ENCODE assay signal across 15 cellular contexts in the genomic region with DNA sequence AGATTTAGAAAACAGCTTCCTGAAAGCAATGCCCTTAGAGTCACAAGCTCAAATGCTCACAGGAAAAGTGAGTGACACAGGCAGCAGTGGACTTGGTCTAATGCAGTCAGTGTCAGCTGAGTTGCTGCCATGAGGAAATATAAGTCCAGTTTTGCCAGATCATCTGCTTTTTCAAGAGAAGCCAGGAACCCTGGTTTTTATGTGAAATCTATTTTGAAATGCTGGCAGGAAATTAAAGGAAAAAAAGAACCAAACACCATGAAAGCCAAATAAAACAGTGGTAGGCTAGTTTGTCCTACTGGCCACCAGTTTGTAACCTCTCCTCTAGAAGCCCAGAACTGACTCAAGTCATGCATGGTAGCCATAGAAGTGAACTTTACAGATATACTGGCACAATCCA.
DNase-seq lines count a peak whose midpoint lies in the region; TF ChIP-seq lines count a peak whose summit lies in the region.
"Had no signal": no experiment of that assay in that cellular context is flagged by ENCODE, and none has a peak within 500 bp of the region (broad histone marks: within the 10 kb centered on the region; RNA-seq: fewer than 3 reads in every experiment).

No MANE protein-coding gene starts in this region.

- H3K9ac ChIP-seq in mammary epithelial cell (ENCODE audit: insufficient read depth, low read length), result no peak overlapping the region
- H3K9ac ChIP-seq: GM23248 had no signal

- no peak overlapping the region for H2AFZ ChIP-seq in mammary epithelial cell (ENCODE audit: low read depth, low read length)
- H2AFZ ChIP-seq in osteoblast (ENCODE audit: low read length), result no peak overlapping the region
- H2AFZ ChIP-seq: GM23248 had no signal

- TF ChIP-seq CTCF in MCF 10A (IDR thresholded peaks at IDR 0.05; ENCODE audit: unreplicated experiment) (no peak), mammary epithelial cell (conservative IDR thresholded peaks at IDR 0.05 in 1 of 2, IDR thresholded peaks at IDR 0.05 in 1 of 2; ENCODE audit: extremely low read depth in 1 of 2, insufficient read depth in 1 of 2, low read depth in 1 of 2, low read length in 2 of 2) (no peak), fibroblast of the aortic adventitia (IDR thresholded peaks at IDR 0.05; ENCODE audit: insufficient read depth, low read length) (no peak), osteoblast (IDR thresholded peaks at IDR 0.05; ENCODE audit: extremely low read depth, low read depth, low read length) (no peak), uterus (IDR thresholded peaks at IDR 0.05) (no peak)

- peaks cover 9% of the 10 kb centered on the region for H3K36me3 Mint-ChIP-seq in MCF 10A (ENCODE audit: insufficient read depth, unreplicated experiment)

- H3K4me2 ChIP-seq in mammary epithelial cell (ENCODE audit: insufficient read depth, low read depth, low read length) (no peak overlapping the region), osteoblast (ENCODE audit: insufficient read depth, low read length) (no peak overlapping the region)
- H3K4me2 ChIP-seq: A549 had no signal

- dilution Hi-C loops in mammary epithelial cell (cut with HindIII; ENCODE audit: low sequenced_read_pairs), result no loop called here

- H3K27me3 ChIP-seq in mammary epithelial cell (ENCODE audit: insufficient read depth, low read length) (no peaks in the 10 kb centered on the region), osteoblast (ENCODE audit: insufficient read depth, low read length) (no peaks in the 10 kb centered on the region), uterus (no peaks in the 10 kb centered on the region)
- H3K27me3 ChIP-seq: dorsolateral prefrontal cortex had no signal

- peak; percentile 15 for DNase-seq in MCF 10A (ENCODE audit: unreplicated experiment)
- no peak for DNase-seq in mammary epithelial cell
- peak; percentile 65 for DNase-seq in fibroblast of the aortic adventitia (ENCODE audit: low read depth)
- no peak for DNase-seq in osteoblast (ENCODE audit: insufficient read length, low spot score, missing footprints)
- no peak for DNase-seq in uterus
- no peak for DNase-seq in amygdala (lab: John Stamatoyannopoulos, UW)
- DNase-seq in H4 (ENCODE audit: low spot score), result no peak
- no peak for DNase-seq in SKM-1 treated with dmso at 0.1 percent for 144 hours (lab: John Stamatoyannopoulos, UW; ENCODE audit: unreplicated experiment)
- DNase-seq: activated CD4-positive, CD25-positive, alpha-beta regulatory T cell treated with anti-CD3 and anti-CD28 coated beads, Interleukin-2, amount 50 U/mL, for 72 hours; activated gamma-delta T cell treated with Interleukin-2 at 50 U/mL for 16 hours; dorsolateral prefrontal cortex; GM23248; NCI-H226; nucleus accumbens had no signal

- H3K36me3 ChIP-seq in mammary epithelial cell (ENCODE audit: insufficient read depth, low read length), result no peaks in the 10 kb centered on the region
- H3K36me3 ChIP-seq in osteoblast (ENCODE audit: insufficient read depth, low read length), result no peaks in the 10 kb centered on the region
- H3K36me3 ChIP-seq in uterus, result no peaks in the 10 kb centered on the region

- in situ Hi-C loops in mammary epithelial cell (cut with MboI; ENCODE audit: low sequenced_read_pairs in 2 of 2), result loop anchor here (10.0 kb wide), 5 partner anchors 522 to 662 kb away; no protein-coding TSS in a partner anchor

- H3K4me3 ChIP-seq in mammary epithelial cell (replicated peaks in 1 of 3; ENCODE audit: insufficient read depth in 1 of 3, low read depth in 2 of 3, low read length in 3 of 3), result no peak overlapping the region
- no peak overlapping the region for H3K4me3 ChIP-seq in fibroblast of the aortic adventitia (ENCODE audit: low read depth, low read length)
- no peak overlapping the region for H3K4me3 ChIP-seq in osteoblast (ENCODE audit: insufficient read depth, low read length)
- no peak overlapping the region for H3K4me3 ChIP-seq in uterus
- H3K4me3 ChIP-seq: A549, dorsolateral prefrontal cortex, GM23248 had no signal

- BruUV-seq in MCF 10A (replicated peaks; lab: Mats Ljungman, UMichigan) (no TSS peak), mammary epithelial cell (replicated peaks; lab: Mats Ljungman, UMichigan) (no TSS peak)

- H3K4me3 Mint-ChIP-seq in MCF 10A (ENCODE audit: unreplicated experiment), result no peak overlapping the region

- CTCF ChIA-PET in MCF 10A (lab: Yijun Ruan, JAX) (interaction anchor here (1.0 to 4.2 kb wide), 7 partner anchors 55 to 658 kb away, joined by 3 to 56 read pairs (median 15); a partner anchor contains a TSS), mammary epithelial cell (lab: Charles Lee; ENCODE audit: low non-redundant PET) (no interaction called here)

- no peak overlapping the region for H3K27ac ChIP-seq in mammary epithelial cell (ENCODE audit: insufficient read depth, low read depth, low read length)
- peak overlapping the region; percentile 25 for H3K27ac ChIP-seq in osteoblast (ENCODE audit: low read depth, low read length)
- H3K27ac ChIP-seq in uterus, result peak overlapping the region; percentile 54 to 62
- H3K27ac ChIP-seq: A549, GM23248 had no signal

- peaks cover 18% of the 10 kb centered on the region for H3K4me1 ChIP-seq in mammary epithelial cell (ENCODE audit: insufficient read depth, low read length)
- H3K4me1 ChIP-seq in osteoblast (ENCODE audit: insufficient read depth, low read length), result peaks cover 8% of the 10 kb centered on the region
- H3K4me1 ChIP-seq in uterus, result peaks cover 0 to 6% of the 10 kb centered on the region in 2 donors

- H3K27me3 Mint-ChIP-seq in MCF 10A (ENCODE audit: insufficient read depth, unreplicated experiment), result no peaks in the 10 kb centered on the region

- H3K9me3 ChIP-seq in mammary epithelial cell (replicated peaks; ENCODE audit: insufficient read depth, low read length) (no peaks in the 10 kb centered on the region), osteoblast (ENCODE audit: low read depth, low read length) (no peaks in the 10 kb centered on the region), uterus (no peaks in the 10 kb centered on the region)
- H3K9me3 ChIP-seq: A549 had no signal

- intact Hi-C loops in MCF 10A (cut with micrococcal nuclease) (loop anchor here (10.0 kb wide), 1 partner anchor 512 kb away; no protein-coding TSS in a partner anchor), mammary epithelial cell (cut with micrococcal nuclease) (no loop called here), uterus (cut with DNase I; ENCODE audit: low total_unique reads) (loop anchor here (10.0 kb wide), 2 partner anchors 262 to 532 kb away; a partner anchor contains a TSS)

- no peaks in the 10 kb centered on the region for H3K79me2 ChIP-seq in mammary epithelial cell (ENCODE audit: insufficient read depth, low read length)
- no peaks in the 10 kb centered on the region for H3K79me2 ChIP-seq in osteoblast (ENCODE audit: insufficient read depth, low read length)

- no peaks in the 10 kb centered on the region for H4K20me1 ChIP-seq in mammary epithelial cell (ENCODE audit: insufficient read depth, low read length)
- no peaks in the 10 kb centered on the region for H4K20me1 ChIP-seq in osteoblast (ENCODE audit: insufficient read depth, low read length)

- TF ChIP-seq POLR2A in uterus (IDR thresholded peaks at IDR 0.05), result no peak

- peaks cover 39% of the 10 kb centered on the region for H3K4me1 Mint-ChIP-seq in MCF 10A (ENCODE audit: insufficient read depth, unreplicated experiment)

- H3K9me3 Mint-ChIP-seq in MCF 10A (ENCODE audit: unreplicated experiment), result no peaks in the 10 kb centered on the region

- POLR2A ChIA-PET in MCF 10A (lab: Yijun Ruan, JAX), result interaction anchor here (1.2 to 4.2 kb wide), 5 partner anchors 53 to 543 kb away, joined by 3 to 89 read pairs (median 43); a partner anchor contains a TSS

- peak overlapping the region; percentile 90 for H3K27ac Mint-ChIP-seq in MCF 10A (ENCODE audit: low read depth, unreplicated experiment)

Comparison
In these comparisons a context has a peak if more than half of its experiments do, and no peak if none do; other contexts are left out.
1. DNase-seq: peak in MCF 10A (single experiment) and fibroblast of the aortic adventitia (single experiment); none in mammary epithelial cell (single experiment), osteoblast (single experiment), uterus (0 of 2), amygdala (0 of 56), H4 (single experiment) and SKM-1 treated with dmso at 0.1 percent for 144 hours (single experiment).